12 cellular contexts compared by ENCODE assay signal in genomic region chr1:156241311-156241811, GRCh38. TPM values are rescaled to one million over a fixed set of nuclear protein-coding genes. Genes with fewer than 3 reads are reported as not detected.
DNase-seq lines count a peak whose midpoint lies in the region; ATAC-seq, FAIRE-seq and TF ChIP-seq lines count a peak whose summit lies in the region.
"Had no signal": no experiment of that assay in that cellular context is flagged by ENCODE, and none has a peak within 500 bp of the region (broad histone marks: within the 10 kb centered on the region; RNA-seq: fewer than 3 reads in every experiment).

No MANE protein-coding gene starts in this region.

- H3K79me2 ChIP-seq in GM12878 (ENCODE audit: control insufficient read depth, insufficient read depth, low read length) = no peaks in the 10 kb centered on the region

- peaks cover 25% of the 10 kb centered on the region for H3K4me1 ChIP-seq in GM12878 (ENCODE audit: control insufficient read depth, insufficient read depth, low read length)

- H3K36me3 Mint-ChIP-seq in stimulated activated naive B cell treated with anti-CD40 and anti-IgM and Interleukin-4, amounts not matched to agents 10 μg/mL and 1 μg/mL and 100 μg/mL, for 72 hours = peaks cover 52 to 60% of the 10 kb centered on the region in 2 donors

- in situ Hi-C loops in GM12878 (cut with MboI) = no loop called here

- H3K9me3 ChIP-seq in GM12878 (replicated peaks; ENCODE audit: control insufficient read depth, insufficient read depth, low read length) = no peaks in the 10 kb centered on the region
- H3K9me3 ChIP-seq: tibial artery had no signal

- no peak overlapping the region for H3K4me2 ChIP-seq in GM12878 (ENCODE audit: control insufficient read depth, insufficient read depth)

- no TSS peak for BruUV-seq in GM12878 (replicated peaks; lab: Mats Ljungman, UMichigan)

- no peak for TF ChIP-seq RAD21 in GM12878 (IDR thresholded peaks at IDR 0.05; ENCODE audit: insufficient read depth, low read depth, low read length)

- TF ChIP-seq POLR2A in GM12878 (IDR thresholded peaks at IDR 0.05; ENCODE audit: low read depth, low read length) = peak; percentile 73

- POLR2A ChIA-PET in GM12878 (lab: Charles Lee) = interaction anchor here (0.5 to 0.6 kb wide), 3 partner anchors 13 to 547 kb away, joined by 3 to 5 read pairs (median 5); no protein-coding TSS in a partner anchor

- H3K4me1 Mint-ChIP-seq in stimulated activated naive B cell treated with anti-CD40 and anti-IgM and Interleukin-4, amounts not matched to agents 10 μg/mL and 1 μg/mL and 100 μg/mL, for 72 hours = peaks cover 17 to 20% of the 10 kb centered on the region in 2 donors
- H3K4me1 Mint-ChIP-seq: brain had no signal

- no peaks in the 10 kb centered on the region for H4K20me1 ChIP-seq in GM12878 (ENCODE audit: control insufficient read depth, insufficient read depth)

- peaks cover 0 to 16% of the 10 kb centered on the region in 2 experiments for H3K36me3 ChIP-seq in GM12878 (ENCODE audit: control insufficient read depth in 2 of 2, insufficient read depth in 2 of 2, low read length in 1 of 2)

- 67% methylated on average over 15 of the region's 15 CpGs for WGBS in GM12878 (ENCODE audit: insufficient coverage, insufficient replicate concordance, low lambda C conversion rate, missing lambda C conversion rate)

- H3K27me3 Mint-ChIP-seq in stimulated activated naive B cell treated with anti-CD40 and anti-IgM and Interleukin-4, amounts not matched to agents 10 μg/mL and 1 μg/mL and 100 μg/mL, for 72 hours = peaks cover 11 to 22% of the 10 kb centered on the region in 2 donors
- H3K27me3 Mint-ChIP-seq: activated CD4-positive, alpha-beta T cell treated with anti-CD3 and anti-CD28 coated beads, Interleukin-2, amount 10 ng/mL, durations not matched to agents 7 days and 5 days; brain had no signal

- intact Hi-C loops in GM12878 (cut with micrococcal nuclease; ENCODE audit: unreplicated experiment) = no loop called here

- no peak for TF ChIP-seq EP300 in GM12878 (IDR thresholded peaks at IDR 0.05; ENCODE audit: borderline replicate concordance in 1 of 2, control insufficient read depth in 1 of 2, low read depth in 2 of 2, low read length in 2 of 2)

- DNase-seq in activated CD8-positive, alpha-beta memory T cell treated with anti-CD3 and anti-CD28 coated beads, Interleukin-2, amount 50 U/mL, for 48 hours = peak; percentile 60
- no peak for DNase-seq in activated CD8-positive, alpha-beta memory T cell treated with anti-CD3 and anti-CD28 coated beads for 24 hours
- DNase-seq in GM12878 (ENCODE audit: low read depth, low spot score) = no peak
- DNase-seq in stimulated activated naive B cell treated with anti-CD40 and anti-IgM and Interleukin-4, amounts not matched to agents 10 μg/mL and 1 μg/mL and 100 μg/mL, for 72 hours = no peak
- DNase-seq in stimulated activated CD4-positive, alpha-beta T cell treated with anti-CD3 and anti-CD28 coated beads, Interleukin-1b, Interleukin-23, amount 100 ng/mL, for 48 hours = no peak
- DNase-seq: activated CD4-positive, alpha-beta T cell treated with anti-CD3 and anti-CD28 coated beads, Interleukin-2, amount 10 ng/mL, durations not matched to agents 7 days and 5 days; AML-193; glutamatergic neuron; SHP77; tibial artery had no signal

- no peak overlapping the region for H3K27ac ChIP-seq in GM12878 (ENCODE audit: control insufficient read depth, insufficient read depth)
- H3K27ac ChIP-seq: tibial artery had no signal

- H3K4me3 ChIP-seq in GM12878 = no peak overlapping the region
- H3K4me3 ChIP-seq: tibial artery had no signal

- SMC1A ChIA-PET in GM12878 (lab: Charles Lee; ENCODE audit: uncharacterized antibody, unreplicated experiment) = interaction anchor here (1.5 kb wide), 1 partner anchor 8 kb away, joined by 3 read pairs; no protein-coding TSS in a partner anchor

- RAD21 ChIA-PET in GM12878 (lab: Charles Lee; ENCODE audit: unreplicated experiment) = no interaction called here

- no peak for FAIRE-seq in GM12878 (lab: Jason Lieb, UNC)

- no peak overlapping the region for H2AFZ ChIP-seq in GM12878 (ENCODE audit: control insufficient read depth, low read depth, low read length)

- H3K9ac ChIP-seq in GM12878 (ENCODE audit: control insufficient read depth, insufficient read depth, low read length) = no peak overlapping the region

- H3K27ac Mint-ChIP-seq in stimulated activated naive B cell treated with anti-CD40 and anti-IgM and Interleukin-4, amounts not matched to agents 10 μg/mL and 1 μg/mL and 100 μg/mL, for 72 hours = peak overlapping the region; percentile 11
- H3K27ac Mint-ChIP-seq: activated CD4-positive, alpha-beta T cell treated with anti-CD3 and anti-CD28 coated beads, Interleukin-2, amount 10 ng/mL, durations not matched to agents 7 days and 5 days had no signal

- H3K4me3 Mint-ChIP-seq in stimulated activated naive B cell treated with anti-CD40 and anti-IgM and Interleukin-4, amounts not matched to agents 10 μg/mL and 1 μg/mL and 100 μg/mL, for 72 hours = no peak overlapping the region
- H3K4me3 Mint-ChIP-seq: activated CD4-positive, alpha-beta T cell treated with anti-CD3 and anti-CD28 coated beads, Interleukin-2, amount 10 ng/mL, durations not matched to agents 7 days and 5 days; brain had no signal

- CTCF ChIA-PET in GM12878 (lab: Yijun Ruan, JAX) = no interaction called here

- ATAC-seq in GM12878 = peak; percentile 6; the same call in 2 of the 3 replicates
- ATAC-seq in stimulated activated naive B cell treated with anti-CD40 and anti-IgM and Interleukin-4, amounts not matched to agents 10 μg/mL and 1 μg/mL and 100 μg/mL, for 72 hours (replicated peaks) = no peak
- ATAC-seq in HG03175 (IDR thresholded peaks at IDR 0.05; ENCODE audit: unreplicated experiment) = no peak

- no peaks in the 10 kb centered on the region for H3K27me3 ChIP-seq in GM12878 (replicated peaks in 1 of 2; ENCODE audit: control insufficient read depth in 2 of 2, insufficient read depth in 2 of 2, low read length in 1 of 2)

- TF ChIP-seq CTCF in GM12878 (IDR thresholded peaks at IDR 0.05 in 2 of 3, conservative IDR thresholded peaks at IDR 0.05 in 1 of 3; ENCODE audit: control insufficient read depth in 2 of 3, extremely low read depth in 1 of 3, insufficient read depth in 1 of 3, low read depth in 3 of 3, low read length in 3 of 3) = no peak

- H3K9me3 Mint-ChIP-seq in stimulated activated naive B cell treated with anti-CD40 and anti-IgM and Interleukin-4, amounts not matched to agents 10 μg/mL and 1 μg/mL and 100 μg/mL, for 72 hours = no peaks in the 10 kb centered on the region
- H3K9me3 Mint-ChIP-seq: activated CD4-positive, alpha-beta T cell treated with anti-CD3 and anti-CD28 coated beads, Interleukin-2, amount 10 ng/mL, durations not matched to agents 7 days and 5 days; brain had no signal

RNA-seq across cellular contexts. Expression of gene BGLAP, which starts 0.6 kb away (rescaled TPM):
- 2.5 and 2.7 TPM in 2 replicates for total RNA-seq in GM12878 (2013; cell fraction: nucleolus; rRNA removed)
- total RNA-seq in GM12878 (2014; rRNA removed) = 0.54 and 1.8 TPM in 2 replicates
- 0.40 TPM in 1 of 2 replicates, not detected in the other for total RNA-seq in GM12878 (2014; rRNA removed; fragmentation: Illumina TruSeq; extraction: Trizol)
- total RNA-seq in GM12878 (2021) = 0.40 and 0.74 TPM in 2 replicates
- polyA plus RNA-seq in GM12878 (2011; ENCODE audit: low read depth) = 0.45 TPM
- 0.23 TPM in 1 of 2 replicates, not detected in the other for polyA plus RNA-seq in GM12878 (2011; rRNA removed)
- polyA plus RNA-seq in GM12878 (2011; cell fraction: cytosol; rRNA removed) = 0.21 and 0.67 TPM in 2 replicates
- 1.9 and 2.8 TPM in 2 replicates for polyA plus RNA-seq in GM12878 (2011; cell fraction: nucleus; rRNA removed)
- 0.45 and 0.77 TPM in 2 replicates for polyA plus RNA-seq in GM12878 (2012)
- not detected in 2 replicates for polyA plus RNA-seq in GM12878 (2014; fragmentation: Illumina TruSeq; extraction: Trizol)
- polyA plus RNA-seq in GM12878 (2014; fragmentation: Nextera tagmentation; extraction: Ambion mirVana) = not detected
- polyA plus RNA-seq in GM12878 (2014; rRNA removed) = 0.69 and 1.3 TPM in 2 replicates
- under 1 TPM; 0.20 to 0.40 TPM for polyA plus RNA-seq in GM12878 (2016; fragmentation: Nextera tagmentation; extraction: Ambion mirVana)
- not detected in 2 replicates for polyA minus RNA-seq in GM12878 (2011; rRNA and poly(A)+ RNA removed)
- polyA minus RNA-seq in GM12878 (2011; cell fraction: cytosol; rRNA and poly(A)+ RNA removed) = not detected in 2 replicates
- 1.3 and 2.6 TPM in 2 replicates for polyA minus RNA-seq in GM12878 (2011; cell fraction: nucleus; rRNA and poly(A)+ RNA removed)

RNA-seq across cellular contexts. Expression of gene PAQR6, which starts 6.5 kb away (rescaled TPM):
- total RNA-seq in GM12878 (2013; cell fraction: nucleolus; rRNA removed) = 7.9 and 12.4 TPM in 2 replicates
- 2.3 and 2.9 TPM in 2 replicates for total RNA-seq in GM12878 (2014; rRNA removed)
- 0.98 and 1.1 TPM in 2 replicates for total RNA-seq in GM12878 (2014; rRNA removed; fragmentation: Illumina TruSeq; extraction: Trizol)
- total RNA-seq in GM12878 (2021) = 2.6 and 3.5 TPM in 2 replicates
- polyA plus RNA-seq in GM12878 (2011; ENCODE audit: low read depth) = 2.2 TPM
- polyA plus RNA-seq in GM12878 (2011; rRNA removed) = 1.8 and 2.4 TPM in 2 replicates
- polyA plus RNA-seq in GM12878 (2011; cell fraction: cytosol; rRNA removed) = 2.2 and 3.4 TPM in 2 replicates
- 31.9 and 41.6 TPM in 2 replicates for polyA plus RNA-seq in GM12878 (2011; cell fraction: nucleus; rRNA removed)
- 4.3 and 5.0 TPM in 2 replicates for polyA plus RNA-seq in GM12878 (2012)
- polyA plus RNA-seq in GM12878 (2014; fragmentation: Illumina TruSeq; extraction: Trizol) = 1.0 and 1.3 TPM in 2 replicates
- polyA plus RNA-seq in GM12878 (2014; fragmentation: Nextera tagmentation; extraction: Ambion mirVana) = under 1 TPM; 0.42 to 0.73 TPM
- polyA plus RNA-seq in GM12878 (2014; rRNA removed) = 4.5 and 5.1 TPM in 2 replicates
- polyA plus RNA-seq in GM12878 (2016; fragmentation: Nextera tagmentation; extraction: Ambion mirVana) = 1 to 10 TPM in 1 of 2 experiments, under 1 TPM in 1; 0.77 to 1.3 TPM
- polyA minus RNA-seq in GM12878 (2011; rRNA and poly(A)+ RNA removed) = 0.29 and 0.46 TPM in 2 replicates
- polyA minus RNA-seq in GM12878 (2011; cell fraction: cytosol; rRNA and poly(A)+ RNA removed) = not detected in 2 replicates
- polyA minus RNA-seq in GM12878 (2011; cell fraction: nucleus; rRNA and poly(A)+ RNA removed) = 1.5 and 3.1 TPM in 2 replicates

RNA-seq across cellular contexts. Expression of gene PMF1, which starts 28.6 kb away (rescaled TPM):
- 23.6 and 24.0 TPM in 2 replicates for total RNA-seq in GM12878 (2013; cell fraction: nucleolus; rRNA removed)
- total RNA-seq in GM12878 (2014; rRNA removed) = 70.8 and 72.4 TPM in 2 replicates
- total RNA-seq in GM12878 (2014; rRNA removed; fragmentation: Illumina TruSeq; extraction: Trizol) = 52.8 and 60.1 TPM in 2 replicates
- 63.7 and 68.4 TPM in 2 replicates for total RNA-seq in GM12878 (2021)
- 34.3 TPM for polyA plus RNA-seq in GM12878 (2011; ENCODE audit: low read depth)
- 39.9 and 52.8 TPM in 2 replicates for polyA plus RNA-seq in GM12878 (2011; rRNA removed)
- polyA plus RNA-seq in GM12878 (2011; cell fraction: cytosol; rRNA removed) = 98.3 and 110 TPM in 2 replicates
- 47.2 and 59.4 TPM in 2 replicates for polyA plus RNA-seq in GM12878 (2011; cell fraction: nucleus; rRNA removed)
- polyA plus RNA-seq in GM12878 (2012) = 42.0 and 52.6 TPM in 2 replicates
- 62.4 and 72.7 TPM in 2 replicates for polyA plus RNA-seq in GM12878 (2014; fragmentation: Illumina TruSeq; extraction: Trizol)
- 10 to 100 TPM in 1 of 2 experiments, 1 to 10 TPM in 1; 6.7 to 17.6 TPM for polyA plus RNA-seq in GM12878 (2014; fragmentation: Nextera tagmentation; extraction: Ambion mirVana)
- 81.0 and 81.7 TPM in 2 replicates for polyA plus RNA-seq in GM12878 (2014; rRNA removed)
- polyA plus RNA-seq in GM12878 (2016; fragmentation: Nextera tagmentation; extraction: Ambion mirVana) = 100 to 1,000 TPM in 1 of 2 experiments, 10 to 100 TPM in 1; 97.8 to 105 TPM
- polyA minus RNA-seq in GM12878 (2011; rRNA and poly(A)+ RNA removed) = 20.9 and 31.2 TPM in 2 replicates
- 10.0 and 11.7 TPM in 2 replicates for polyA minus RNA-seq in GM12878 (2011; cell fraction: cytosol; rRNA and poly(A)+ RNA removed)
- 4.7 and 10.7 TPM in 2 replicates for polyA minus RNA-seq in GM12878 (2011; cell fraction: nucleus; rRNA and poly(A)+ RNA removed)

RNA-seq across cellular contexts. Expression of gene SMG5, which starts 41.3 kb away (rescaled TPM):
- total RNA-seq in GM12878 (2013; cell fraction: nucleolus; rRNA removed) = 166 and 207 TPM in 2 replicates
- total RNA-seq in GM12878 (2014; rRNA removed) (51.0 and 57.3 TPM in 2 replicates), GM12878 (2014; rRNA removed; fragmentation: Illumina TruSeq; extraction: Trizol) (30.4 and 32.4 TPM in 2 replicates), GM12878 (2021) (54.6 and 61.5 TPM in 2 replicates)
- polyA plus RNA-seq in GM12878 (2011; ENCODE audit: low read depth) = 19.6 TPM
- polyA plus RNA-seq in GM12878 (2011; rRNA removed) (17.7 and 27.7 TPM in 2 replicates), GM12878 (2014; fragmentation: Illumina TruSeq; extraction: Trizol) (27.8 and 45.7 TPM in 2 replicates), GM12878 (2014; fragmentation: Nextera tagmentation; extraction: Ambion mirVana) (1 to 10 TPM in 1 of 2 experiments, under 1 TPM in 1; 0.76 to 1.9 TPM), GM12878 (2014; rRNA removed) (54.0 and 54.8 TPM in 2 replicates), GM12878 (2016; fragmentation: Nextera tagmentation; extraction: Ambion mirVana) (10 to 100 TPM; 51.9 to 55.9 TPM)
- 28.8 and 32.9 TPM in 2 replicates for polyA plus RNA-seq in GM12878 (2011; cell fraction: cytosol; rRNA removed)
- polyA plus RNA-seq in GM12878 (2011; cell fraction: nucleus; rRNA removed) = 179 and 188 TPM in 2 replicates
- polyA plus RNA-seq in GM12878 (2012) = 35.5 and 35.6 TPM in 2 replicates
- polyA minus RNA-seq in GM12878 (2011; rRNA and poly(A)+ RNA removed) = 23.0 and 30.5 TPM in 2 replicates
- 7.8 and 9.4 TPM in 2 replicates for polyA minus RNA-seq in GM12878 (2011; cell fraction: cytosol; rRNA and poly(A)+ RNA removed)
- polyA minus RNA-seq in GM12878 (2011; cell fraction: nucleus; rRNA and poly(A)+ RNA removed) = 25.3 and 33.9 TPM in 2 replicates

RNA-seq across cellular contexts. Expression of gene TMEM79, which starts 42.8 kb away (rescaled TPM):
- 7.0 and 7.2 TPM in 2 replicates for total RNA-seq in GM12878 (2013; cell fraction: nucleolus; rRNA removed)
- total RNA-seq in GM12878 (2014; rRNA removed) (1.9 and 3.8 TPM in 2 replicates), GM12878 (2014; rRNA removed; fragmentation: Illumina TruSeq; extraction: Trizol) (2.2 and 2.5 TPM in 2 replicates), GM12878 (2021) (3.1 and 4.0 TPM in 2 replicates)
- polyA plus RNA-seq in GM12878 (2011; ENCODE audit: low read depth) = 1.7 TPM
- polyA plus RNA-seq in GM12878 (2011; rRNA removed) (2.0 and 3.8 TPM in 2 replicates), GM12878 (2014; fragmentation: Illumina TruSeq; extraction: Trizol) (0.86 and 2.6 TPM in 2 replicates), GM12878 (2014; fragmentation: Nextera tagmentation; extraction: Ambion mirVana) (1 to 10 TPM in 1 of 2 experiments, under 1 TPM in 1; 0.47 to 1.2 TPM), GM12878 (2014; rRNA removed) (5.2 and 7.3 TPM in 2 replicates), GM12878 (2016; fragmentation: Nextera tagmentation; extraction: Ambion mirVana) (1 to 10 TPM; 5.1 to 5.2 TPM)
- 5.7 and 7.1 TPM in 2 replicates for polyA plus RNA-seq in GM12878 (2011; cell fraction: cytosol; rRNA removed)
- 16.8 and 20.3 TPM in 2 replicates for polyA plus RNA-seq in GM12878 (2011; cell fraction: nucleus; rRNA removed)
- polyA plus RNA-seq in GM12878 (2012) = 2.8 and 4.1 TPM in 2 replicates
- polyA minus RNA-seq in GM12878 (2011; rRNA and poly(A)+ RNA removed) = 2.6 and 6.3 TPM in 2 replicates
- 0.73 and 0.80 TPM in 2 replicates for polyA minus RNA-seq in GM12878 (2011; cell fraction: cytosol; rRNA and poly(A)+ RNA removed)
- polyA minus RNA-seq in GM12878 (2011; cell fraction: nucleus; rRNA and poly(A)+ RNA removed) = 5.4 and 8.4 TPM in 2 replicates
